In the genomic region with DNA sequence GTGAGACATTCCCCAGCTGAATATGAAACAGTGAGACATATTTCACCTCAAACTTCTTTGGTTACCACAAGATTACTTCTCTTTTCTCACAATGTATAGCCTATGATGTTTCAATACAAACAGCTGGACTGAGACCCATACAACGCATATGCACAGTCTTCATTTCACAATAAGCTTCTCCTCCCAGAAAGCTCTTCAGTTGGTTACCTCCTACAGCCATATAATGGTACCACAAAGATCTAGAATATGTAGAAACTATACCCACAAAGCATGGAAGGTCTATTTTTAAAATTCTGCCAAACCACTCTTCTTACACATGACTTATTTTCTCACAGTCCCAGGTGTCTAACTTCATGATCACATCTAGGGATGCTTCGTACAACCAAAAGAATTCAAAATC, we compare ENCODE assay signal across 10 cellular contexts.
DNase-seq lines count a peak whose midpoint lies in the region; ATAC-seq, FAIRE-seq and TF ChIP-seq lines count a peak whose summit lies in the region.
"Had no signal": no experiment of that assay in that cellular context is flagged by ENCODE, and none has a peak within 500 bp of the region (broad histone marks: within the 10 kb centered on the region; RNA-seq: fewer than 3 reads in every experiment).

No MANE protein-coding gene starts in this region.

- H3K4me3 ChIP-seq in pancreas (no peak overlapping the region), brain microvascular endothelial cell (ENCODE audit: low read depth, low read length) (no peak overlapping the region)

- peaks cover 78 to 94% of the 10 kb centered on the region in 2 donors for H3K4me1 Mint-ChIP-seq in effector memory CD8-positive, alpha-beta T cell (ENCODE audit: low read depth in 2 of 2)

- peak overlapping the region; percentile 0 to 6 for H3K4me3 Mint-ChIP-seq in effector memory CD8-positive, alpha-beta T cell

- in situ Hi-C loops in brain microvascular endothelial cell (cut with HindIII; ENCODE audit: low pct_ligation_motif_present, low sequenced_read_pairs), result no loop called here

- H3K27ac ChIP-seq in pancreas, result peak overlapping the region in 1 of 4 donors; percentile 27
- H3K27ac ChIP-seq in brain microvascular endothelial cell, result no peak overlapping the region

- H3K36me3 ChIP-seq in pancreas (no peaks in the 10 kb centered on the region), brain microvascular endothelial cell (replicated peaks) (no peaks in the 10 kb centered on the region)

- peak overlapping the region; percentile 16 to 20 for H3K27ac Mint-ChIP-seq in effector memory CD8-positive, alpha-beta T cell

- H3K27me3 ChIP-seq in pancreas, result no peaks in the 10 kb centered on the region
- no peaks in the 10 kb centered on the region for H3K27me3 ChIP-seq in brain microvascular endothelial cell (replicated peaks)

- TF ChIP-seq POLR2A in GM18505 (IDR thresholded peaks at IDR 0.05; ENCODE audit: borderline replicate concordance, extremely low read depth, insufficient read depth, insufficient read length), result no peak

- H3K36me3 Mint-ChIP-seq in effector memory CD8-positive, alpha-beta T cell (ENCODE audit: insufficient read depth), result peaks cover 16% of the 10 kb centered on the region

- intact Hi-C loops in pancreas (cut with DNase I) (no loop called here), head of caudate nucleus (cut with DNase I) (no loop called here)

- no peaks in the 10 kb centered on the region for H3K9me3 Mint-ChIP-seq in effector memory CD8-positive, alpha-beta T cell

- no peak for TF ChIP-seq CTCF in pancreas (IDR thresholded peaks at IDR 0.05)
- no peak for TF ChIP-seq CTCF in brain microvascular endothelial cell (IDR thresholded peaks at IDR 0.05; ENCODE audit: low read depth, low read length, missing control alignments)

- DNase-seq in effector memory CD8-positive, alpha-beta T cell, result no peak
- DNase-seq in pancreas (no peak), head of caudate nucleus (no peak), T1000 (lab: John Stamatoyannopoulos, UW) (no peak), brain microvascular endothelial cell (no peak)
- DNase-seq: RPMI8226 had no signal

- no peaks in the 10 kb centered on the region for H3K27me3 Mint-ChIP-seq in effector memory CD8-positive, alpha-beta T cell

- no peak for FAIRE-seq in pancreas (lab: Jason Lieb, UNC)
- FAIRE-seq: islet of Langerhans had no signal

- H3K4me1 ChIP-seq in pancreas, result peaks cover 12 to 48% (median 25%) of the 10 kb centered on the region in 3 donors

- WGBS in pancreas, 2 donors, result 90% methylated on average over 2 of the region's 2 CpGs

- H3K9me3 ChIP-seq in pancreas, result no peaks in the 10 kb centered on the region

- peak; percentile 71 for ATAC-seq in GM18505 (IDR thresholded peaks at IDR 0.05; ENCODE audit: unreplicated experiment)
- ATAC-seq in GM21528 (IDR thresholded peaks at IDR 0.05; ENCODE audit: low FRiP score, unreplicated experiment), result peak; percentile 80
- ATAC-seq in HG03520 (IDR thresholded peaks at IDR 0.05; ENCODE audit: unreplicated experiment), result peak; percentile 74
- ATAC-seq in effector memory CD8-positive, alpha-beta T cell (replicated peaks), result peak; percentile 14
- no peak for ATAC-seq in pancreas

Comparison
In these comparisons a context has a peak if more than half of its experiments do, and no peak if none do; other contexts are left out.
1. ATAC-seq: peak in GM18505 (single experiment), GM21528 (single experiment), HG03520 (single experiment) and effector memory CD8-positive, alpha-beta T cell (single experiment); none in pancreas (0 of 4).